18 cellular contexts compared by ENCODE assay signal in genomic region chr4:105626846-105627245, GRCh38.
DNase-seq lines count a peak whose midpoint lies in the region; ATAC-seq and TF ChIP-seq lines count a peak whose summit lies in the region.
"Had no signal": no experiment of that assay in that cellular context is flagged by ENCODE, and none has a peak within 500 bp of the region (broad histone marks: within the 10 kb centered on the region; RNA-seq: fewer than 3 reads in every experiment).

No MANE protein-coding gene starts in this region.

- H3K4me2 ChIP-seq in neural cell (ENCODE audit: low read length) (peak overlapping the region; percentile 38), Karpas-422 (ENCODE audit: low read depth, low read length, poor library complexity, severe bottlenecking) (no peak overlapping the region)
- H3K4me2 ChIP-seq: A549; BLaER1 treated with 17β-estradiol and CSF1 and Interleukin-3, amounts not matched to agents 10 nM and 100 nM; GM23338 had no signal

- peaks cover 0 to 19% (median 6%) of the 10 kb centered on the region in 3 donors for H3K4me1 ChIP-seq in esophagus squamous epithelium
- no peaks in the 10 kb centered on the region for H3K4me1 ChIP-seq in Karpas-422 (ENCODE audit: low read length)
- H3K4me1 ChIP-seq: A549, BE2C had no signal

- peak overlapping the region; percentile 38 for H3K4me3 ChIP-seq in neural cell (ENCODE audit: low read length)
- H3K4me3 ChIP-seq in esophagus squamous epithelium = no peak overlapping the region
- H3K4me3 ChIP-seq in Karpas-422 (ENCODE audit: low read length) = no peak overlapping the region
- H3K4me3 ChIP-seq: A549; BLaER1 treated with 17β-estradiol and CSF1 and Interleukin-3, amounts not matched to agents 10 nM and 100 nM; GM23338; HAP-1 had no signal

- DNase-seq in HT-29 (ENCODE audit: low spot score) (peak; percentile 7), left colon (no peak), esophagus squamous epithelium (lab: John Stamatoyannopoulos, UW) (no peak), NCI-H146 (lab: John Stamatoyannopoulos, UW) (no peak), Karpas-422 (no peak)
- DNase-seq: 8988T; ACHN; AML-193; BE2C; CD4-positive, alpha-beta T cell; CD8-positive, alpha-beta memory T cell; DMS79 treated with DMSO at 0.1 percent for 48 hours; GF-D8 had no signal

- H3K27me3 ChIP-seq in neural cell (ENCODE audit: insufficient read depth, low read depth, low read length) (no peaks in the 10 kb centered on the region), esophagus squamous epithelium (no peaks in the 10 kb centered on the region), Karpas-422 (ENCODE audit: low read length) (no peaks in the 10 kb centered on the region)
- H3K27me3 ChIP-seq: BE2C; BLaER1 treated with 17β-estradiol and CSF1 and Interleukin-3, amounts not matched to agents 10 nM and 100 nM had no signal

- ATAC-seq in left colon = peak; percentile 80
- ATAC-seq: A549, GM23338 had no signal

- TF ChIP-seq POLR2A in esophagus squamous epithelium (IDR thresholded peaks at IDR 0.05) = no peak

- no peaks in the 10 kb centered on the region for H3K9me3 ChIP-seq in neural cell (ENCODE audit: low read length)
- H3K9me3 ChIP-seq in esophagus squamous epithelium = no peaks in the 10 kb centered on the region
- no peaks in the 10 kb centered on the region for H3K9me3 ChIP-seq in Karpas-422 (ENCODE audit: low read length)
- H3K9me3 ChIP-seq: A549; BE2C; BLaER1 treated with 17β-estradiol and CSF1 and Interleukin-3, amounts not matched to agents 10 nM and 100 nM; HAP-1 had no signal

- H2AFZ ChIP-seq in neural cell (ENCODE audit: low read depth, low read length) (no peak overlapping the region), Karpas-422 (ENCODE audit: low read length) (no peak overlapping the region)
- H2AFZ ChIP-seq: GM23338 had no signal

- no peaks in the 10 kb centered on the region for H3K36me3 ChIP-seq in neural cell (ENCODE audit: insufficient read depth, low read length)
- H3K36me3 ChIP-seq in esophagus squamous epithelium = no peaks in the 10 kb centered on the region
- no peaks in the 10 kb centered on the region for H3K36me3 ChIP-seq in Karpas-422 (ENCODE audit: insufficient read depth, low read length)
- H3K36me3 ChIP-seq: BE2C; BLaER1 treated with 17β-estradiol and CSF1 and Interleukin-3, amounts not matched to agents 10 nM and 100 nM; HAP-1 had no signal

- no peaks in the 10 kb centered on the region for H3K9me2 ChIP-seq in neural cell (ENCODE audit: insufficient read depth, low read length)
- H3K9me2 ChIP-seq in Karpas-422 (replicated peaks; ENCODE audit: insufficient read depth, low read length) = no peaks in the 10 kb centered on the region

- no peak for TF ChIP-seq RAD21 in neural cell (conservative IDR thresholded peaks at IDR 0.05)

- H3K27ac ChIP-seq in neural cell (ENCODE audit: low read length) (peak overlapping the region; percentile 82), esophagus squamous epithelium (no peak overlapping the region), Karpas-422 (ENCODE audit: low read length) (no peak overlapping the region)
- H3K27ac ChIP-seq: A549; BLaER1 treated with 17β-estradiol and CSF1 and Interleukin-3, amounts not matched to agents 10 nM and 100 nM had no signal

- TF ChIP-seq CTCF in neural cell (IDR thresholded peaks at IDR 0.05; ENCODE audit: poor library complexity, severe bottlenecking) (no peak), esophagus squamous epithelium (IDR thresholded peaks at IDR 0.05) (no peak)

- 66 to 68% methylated on average over 2 of the region's 2 CpGs for WGBS in esophagus squamous epithelium, 2 donors

- H3K79me2 ChIP-seq in neural cell (replicated peaks; ENCODE audit: insufficient read depth, low read length) (no peaks in the 10 kb centered on the region), Karpas-422 (ENCODE audit: low read length) (no peaks in the 10 kb centered on the region)

- H3K9ac ChIP-seq in neural cell (ENCODE audit: low read length) (peak overlapping the region; percentile 40), Karpas-422 (ENCODE audit: low read length) (no peak overlapping the region)
- H3K9ac ChIP-seq: BLaER1 treated with 17β-estradiol and CSF1 and Interleukin-3, amounts not matched to agents 10 nM and 100 nM had no signal

- no peaks in the 10 kb centered on the region for H3F3A ChIP-seq in neural cell (ENCODE audit: insufficient read depth, low read length, poor library complexity, severe bottlenecking)

- H4K20me1 ChIP-seq in neural cell (ENCODE audit: insufficient read depth) (no peaks in the 10 kb centered on the region), Karpas-422 (ENCODE audit: insufficient read depth, low read depth, low read length) (no peaks in the 10 kb centered on the region)
- H4K20me1 ChIP-seq: BLaER1 treated with 17β-estradiol and CSF1 and Interleukin-3, amounts not matched to agents 10 nM and 100 nM had no signal

- intact Hi-C loops in left colon (cut with DNase I, micrococcal nuclease) = no loop called here
- intact Hi-C loops in esophagus squamous epithelium (cut with DNase I) = no loop called here

- no peak for TF ChIP-seq EP300 in neural cell (conservative IDR thresholded peaks at IDR 0.05; ENCODE audit: poor library complexity, severe bottlenecking)

TF ChIP-seq in neural cell, 6 proteins besides CTCF, POLR2A, EP300 and RAD21:
- no peak for TF ChIP-seq TAF1 (IDR thresholded peaks at IDR 0.05; ENCODE audit: low read depth)
- TF ChIP-seq, protein P1, sequence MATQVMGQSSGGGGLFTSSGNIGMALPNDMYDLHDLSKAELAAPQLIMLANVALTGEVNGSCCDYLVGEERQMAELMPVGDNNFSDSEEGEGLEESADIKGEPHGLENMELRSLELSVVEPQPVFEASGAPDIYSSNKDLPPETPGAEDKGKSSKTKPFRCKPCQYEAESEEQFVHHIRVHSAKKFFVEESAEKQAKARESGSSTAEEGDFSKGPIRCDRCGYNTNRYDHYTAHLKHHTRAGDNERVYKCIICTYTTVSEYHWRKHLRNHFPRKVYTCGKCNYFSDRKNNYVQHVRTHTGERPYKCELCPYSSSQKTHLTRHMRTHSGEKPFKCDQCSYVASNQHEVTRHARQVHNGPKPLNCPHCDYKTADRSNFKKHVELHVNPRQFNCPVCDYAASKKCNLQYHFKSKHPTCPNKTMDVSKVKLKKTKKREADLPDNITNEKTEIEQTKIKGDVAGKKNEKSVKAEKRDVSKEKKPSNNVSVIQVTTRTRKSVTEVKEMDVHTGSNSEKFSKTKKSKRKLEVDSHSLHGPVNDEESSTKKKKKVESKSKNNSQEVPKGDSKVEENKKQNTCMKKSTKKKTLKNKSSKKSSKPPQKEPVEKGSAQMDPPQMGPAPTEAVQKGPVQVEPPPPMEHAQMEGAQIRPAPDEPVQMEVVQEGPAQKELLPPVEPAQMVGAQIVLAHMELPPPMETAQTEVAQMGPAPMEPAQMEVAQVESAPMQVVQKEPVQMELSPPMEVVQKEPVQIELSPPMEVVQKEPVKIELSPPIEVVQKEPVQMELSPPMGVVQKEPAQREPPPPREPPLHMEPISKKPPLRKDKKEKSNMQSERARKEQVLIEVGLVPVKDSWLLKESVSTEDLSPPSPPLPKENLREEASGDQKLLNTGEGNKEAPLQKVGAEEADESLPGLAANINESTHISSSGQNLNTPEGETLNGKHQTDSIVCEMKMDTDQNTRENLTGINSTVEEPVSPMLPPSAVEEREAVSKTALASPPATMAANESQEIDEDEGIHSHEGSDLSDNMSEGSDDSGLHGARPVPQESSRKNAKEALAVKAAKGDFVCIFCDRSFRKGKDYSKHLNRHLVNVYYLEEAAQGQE (IDR thresholded peaks at IDR 0.05; ENCODE audit: borderline replicate concordance) = no peak
- TF ChIP-seq SMC3 (conservative IDR thresholded peaks at IDR 0.05; ENCODE audit: poor library complexity) = no peak
- no peak for TF ChIP-seq MXI1 (conservative IDR thresholded peaks at IDR 0.05; ENCODE audit: poor library complexity, severe bottlenecking)
- no peak for TF ChIP-seq EZH2 (IDR thresholded peaks at IDR 0.05; ENCODE audit: borderline replicate concordance, insufficient read depth, low read length, poor library complexity, severe bottlenecking)
- TF ChIP-seq POLR2AphosphoS5 (IDR thresholded peaks at IDR 0.05) = no peak
TF ChIP-seq in neural cell: peak in this region for 0.
